Comparison of ENCODE assay signal across 17 cellular contexts in the genomic region with DNA sequence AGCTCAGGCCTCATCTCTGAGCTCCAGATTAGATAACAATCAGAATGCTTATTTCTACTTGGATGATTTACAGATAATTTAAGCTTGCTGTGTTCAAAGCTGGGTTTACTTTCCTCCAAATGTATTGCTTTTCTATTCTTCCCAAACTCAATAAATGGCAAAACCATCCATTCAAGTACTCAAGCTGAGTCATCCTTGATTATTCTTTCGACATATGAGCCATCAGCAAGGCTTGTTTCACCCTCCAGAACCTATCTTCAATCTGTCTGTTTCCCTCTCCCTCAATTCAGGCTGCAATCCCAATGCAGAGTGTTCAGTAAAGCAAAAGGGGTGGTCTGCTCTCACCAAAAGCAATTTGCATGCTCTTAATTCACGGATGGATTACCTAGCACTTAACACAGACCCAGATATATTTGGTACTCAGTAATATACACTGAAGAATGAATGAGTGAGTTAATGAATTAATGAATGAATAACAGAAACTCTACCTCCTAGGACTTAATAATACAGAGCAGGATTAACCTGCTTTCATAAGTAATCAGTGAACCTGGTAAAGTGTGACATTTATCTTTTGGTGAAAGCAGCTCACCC. TPM values are rescaled to one million over a fixed set of nuclear protein-coding genes. Genes with fewer than 3 reads are reported as not detected.
DNase-seq lines count a peak whose midpoint lies in the region; ATAC-seq and TF ChIP-seq lines count a peak whose summit lies in the region.
"Had no signal": no experiment of that assay in that cellular context is flagged by ENCODE, and none has a peak within 500 bp of the region (broad histone marks: within the 10 kb centered on the region; RNA-seq: fewer than 3 reads in every experiment).

No MANE protein-coding gene starts in this region.

- peak overlapping the region; percentile 23; the same call in 1 of the 2 replicates for H3K4me3 ChIP-seq in ACC112 (ENCODE audit: low read depth, low read length)
- no peak overlapping the region for H3K4me3 ChIP-seq in cardiac fibroblast (replicated peaks in 1 of 2; ENCODE audit: low read depth in 2 of 2, low read length in 2 of 2)
- no peak overlapping the region for H3K4me3 ChIP-seq in muscle layer of colon (ENCODE audit: low read depth in 1 of 2, low read length in 2 of 2)
- H3K4me3 ChIP-seq in tibial nerve, result no peak overlapping the region
- H3K4me3 ChIP-seq: left ventricle myocardium inferior, MG63 had no signal

- H3K4me1 ChIP-seq in ACC112 (ENCODE audit: control insufficient read depth, insufficient read depth, low read length, unreplicated experiment) (peaks cover 92% of the 10 kb centered on the region), muscle layer of colon (ENCODE audit: insufficient read depth, low read length) (peaks cover 72% of the 10 kb centered on the region), tibial nerve (peaks cover 0 to 49% (median 4%) of the 10 kb centered on the region in 4 donors)

- H3K9me3 ChIP-seq in muscle layer of colon (ENCODE audit: low read length) (no peaks in the 10 kb centered on the region), tibial nerve (no peaks in the 10 kb centered on the region)
- H3K9me3 ChIP-seq: left ventricle myocardium inferior, MG63 had no signal

- no peak for TF ChIP-seq POLR2A in tibial nerve (IDR thresholded peaks at IDR 0.05)

- no peak overlapping the region for H3K27ac Mint-ChIP-seq in naive thymus-derived CD8-positive, alpha-beta T cell
- no peak overlapping the region for H3K27ac Mint-ChIP-seq in stimulated activated memory B cell treated with anti-CD40 and anti-IgM and Interleukin-4, amounts not matched to agents 10 μg/mL and 1 μg/mL and 100 μg/mL, for 72 hours
- H3K27ac Mint-ChIP-seq: stimulated activated naive CD8-positive, alpha-beta T cell treated with anti-CD3 and anti-CD28 coated beads, Interleukin-15, Interleukin-2, amounts not matched to agents 100 ng/mL and 50 ng/mL, for 24 hours; T-helper 1 cell treated with Interleukin-12 subunit alpha and Interleukin-12 subunit beta and Interleukin-4 antibody, amounts not matched to agents 30 μg/mL and 1 μg/mL, for 36 hours had no signal

- no peak overlapping the region for H3K4me3 Mint-ChIP-seq in naive thymus-derived CD8-positive, alpha-beta T cell
- H3K4me3 Mint-ChIP-seq in stimulated activated memory B cell treated with anti-CD40 and anti-IgM and Interleukin-4, amounts not matched to agents 10 μg/mL and 1 μg/mL and 100 μg/mL, for 72 hours, result no peak overlapping the region
- H3K4me3 Mint-ChIP-seq: stimulated activated naive CD8-positive, alpha-beta T cell treated with anti-CD3 and anti-CD28 coated beads, Interleukin-15, Interleukin-2, amounts not matched to agents 100 ng/mL and 50 ng/mL, for 24 hours; T-helper 1 cell treated with Interleukin-12 subunit alpha and Interleukin-12 subunit beta and Interleukin-4 antibody, amounts not matched to agents 30 μg/mL and 1 μg/mL, for 36 hours had no signal

- DNase-seq in LHCN-M2 (ENCODE audit: low read depth) (peak; percentile 58), cardiac fibroblast (ENCODE audit: low read depth in 2 of 2) (peak; percentile 41 to 68), NCI-H1048 (lab: John Stamatoyannopoulos, UW) (no peak), tibial nerve (ENCODE audit: low spot score in 2 of 2) (no peak)
- no peak for DNase-seq in naive thymus-derived CD8-positive, alpha-beta T cell
- DNase-seq: dermis blood vessel endothelial cell, left ventricle myocardium inferior, MG63, NCI-H2029 treated with DMSO at 0.1 percent for 48 hours, NCI-H82 had no signal

- no peak overlapping the region for H2AFZ ChIP-seq in ACC112 (ENCODE audit: low read length, unreplicated experiment)

- H3K9ac ChIP-seq in muscle layer of colon (ENCODE audit: low read length), result no peak overlapping the region

- POLR2A ChIA-PET in naive thymus-derived CD8-positive, alpha-beta T cell (lab: Charles Lee), result no interaction called here

- no peak for ATAC-seq in naive thymus-derived CD8-positive, alpha-beta T cell
- ATAC-seq in stimulated activated memory B cell treated with anti-CD40 and anti-IgM and Interleukin-4, amounts not matched to agents 10 μg/mL and 1 μg/mL and 100 μg/mL, for 72 hours, result no peak
- ATAC-seq: activated CD4-positive, CD25-positive, alpha-beta regulatory T cell treated with anti-CD3 and anti-CD28 coated beads, Interleukin-2, amount 50 U/mL, for 24 hours; esophagus mucosa had no signal

- H3K9me3 Mint-ChIP-seq in naive thymus-derived CD8-positive, alpha-beta T cell, result peaks cover 0 to 2% (median 0%) of the 10 kb centered on the region in 9 donors
- peaks cover 2% of the 10 kb centered on the region for H3K9me3 Mint-ChIP-seq in stimulated activated memory B cell treated with anti-CD40 and anti-IgM and Interleukin-4, amounts not matched to agents 10 μg/mL and 1 μg/mL and 100 μg/mL, for 72 hours
- H3K9me3 Mint-ChIP-seq: stimulated activated naive CD8-positive, alpha-beta T cell treated with anti-CD3 and anti-CD28 coated beads, Interleukin-15, Interleukin-2, amounts not matched to agents 100 ng/mL and 50 ng/mL, for 24 hours; T-helper 1 cell treated with Interleukin-12 subunit alpha and Interleukin-12 subunit beta and Interleukin-4 antibody, amounts not matched to agents 30 μg/mL and 1 μg/mL, for 36 hours had no signal

- no peak for TF ChIP-seq CTCF in cardiac fibroblast (IDR thresholded peaks at IDR 0.05; ENCODE audit: low read depth, low read length)
- TF ChIP-seq CTCF in tibial nerve (IDR thresholded peaks at IDR 0.05), result no peak

- H3K27me3 ChIP-seq in ACC112 (ENCODE audit: insufficient read depth, low read length) (no peaks in the 10 kb centered on the region), muscle layer of colon (ENCODE audit: control insufficient read depth in 1 of 2, insufficient read depth in 2 of 2, low read length in 2 of 2) (no peaks in the 10 kb centered on the region), tibial nerve (no peaks in the 10 kb centered on the region)
- H3K27me3 ChIP-seq: MG63 had no signal

- H3K36me3 ChIP-seq in ACC112 (ENCODE audit: insufficient read depth, low read length) (peaks cover 6% of the 10 kb centered on the region), muscle layer of colon (ENCODE audit: insufficient read depth, low read length) (no peaks in the 10 kb centered on the region), tibial nerve (no peaks in the 10 kb centered on the region)
- H3K36me3 ChIP-seq: left ventricle myocardium inferior had no signal

- H3K27ac ChIP-seq in ACC112 (ENCODE audit: low read depth, low read length), result peak overlapping the region; percentile 98
- peak overlapping the region; percentile 8 for H3K27ac ChIP-seq in muscle layer of colon (ENCODE audit: low read depth, low read length)
- H3K27ac ChIP-seq in tibial nerve, result peak overlapping the region in 2 of 4 donors; percentile 11 to 53
- H3K27ac ChIP-seq: left ventricle myocardium inferior had no signal

- no peak for TF ChIP-seq EP300 in tibial nerve (IDR thresholded peaks at IDR 0.05)

- H3K36me3 Mint-ChIP-seq in naive thymus-derived CD8-positive, alpha-beta T cell, result peaks cover 0 to 1% (median 0%) of the 10 kb centered on the region in 3 donors
- no peaks in the 10 kb centered on the region for H3K36me3 Mint-ChIP-seq in stimulated activated memory B cell treated with anti-CD40 and anti-IgM and Interleukin-4, amounts not matched to agents 10 μg/mL and 1 μg/mL and 100 μg/mL, for 72 hours

- 84 to 88% methylated on average over 2 of the region's 2 CpGs for WGBS in tibial nerve, 2 donors

- no peaks in the 10 kb centered on the region for H3K4me1 Mint-ChIP-seq in naive thymus-derived CD8-positive, alpha-beta T cell
- H3K4me1 Mint-ChIP-seq in stimulated activated memory B cell treated with anti-CD40 and anti-IgM and Interleukin-4, amounts not matched to agents 10 μg/mL and 1 μg/mL and 100 μg/mL, for 72 hours, result no peaks in the 10 kb centered on the region

- peaks cover 81% of the 10 kb centered on the region for H3K79me2 ChIP-seq in ACC112 (ENCODE audit: control insufficient read depth, insufficient read depth, low read length, unreplicated experiment)

- H3K27me3 Mint-ChIP-seq in naive thymus-derived CD8-positive, alpha-beta T cell, result peaks cover 0 to 3% (median 0%) of the 10 kb centered on the region in 5 donors
- no peaks in the 10 kb centered on the region for H3K27me3 Mint-ChIP-seq in stimulated activated memory B cell treated with anti-CD40 and anti-IgM and Interleukin-4, amounts not matched to agents 10 μg/mL and 1 μg/mL and 100 μg/mL, for 72 hours
- H3K27me3 Mint-ChIP-seq: stimulated activated naive CD8-positive, alpha-beta T cell treated with anti-CD3 and anti-CD28 coated beads, Interleukin-15, Interleukin-2, amounts not matched to agents 100 ng/mL and 50 ng/mL, for 24 hours had no signal

RNA-seq across cellular contexts. Expression of gene DDR2, which starts 41.8 kb away (rescaled TPM):
- total RNA-seq in LHCN-M2 (2014; rRNA removed) (55.3 and 73.1 TPM in 2 replicates), tibial nerve (100 to 1,000 TPM in 2 of 4 donors, 10 to 100 TPM in 2; 76.5 to 120 (median 103) TPM)
- 16.0 TPM for polyA plus RNA-seq in LHCN-M2 (2012)
- total RNA-seq in naive thymus-derived CD8-positive, alpha-beta T cell, result under 1 TPM; 0.16 to 0.21 TPM
- under 1 TPM in 1 of 3 donors, not detected in 2; 0.33 TPM for polyA plus RNA-seq in naive thymus-derived CD8-positive, alpha-beta T cell

Comparison
In these comparisons a context has a peak if more than half of its experiments do, and no peak if none do; other contexts are left out.
1. DNase-seq: peak in LHCN-M2 (single experiment) and cardiac fibroblast (2 of 2); none in naive thymus-derived CD8-positive, alpha-beta T cell (0 of 10), NCI-H1048 (single experiment) and tibial nerve (0 of 2).
2. RNA of gene DDR2, which starts 41.8 kb away (total RNA-seq): 76.5 to 120 TPM in tibial nerve and 55.3 to 73.1 TPM in LHCN-M2; 0.16 to 0.21 TPM in naive thymus-derived CD8-positive, alpha-beta T cell; every median in the first group is over 10 times any median in the second.